ENCODE assay signal across 9 cellular contexts in the genomic region with DNA sequence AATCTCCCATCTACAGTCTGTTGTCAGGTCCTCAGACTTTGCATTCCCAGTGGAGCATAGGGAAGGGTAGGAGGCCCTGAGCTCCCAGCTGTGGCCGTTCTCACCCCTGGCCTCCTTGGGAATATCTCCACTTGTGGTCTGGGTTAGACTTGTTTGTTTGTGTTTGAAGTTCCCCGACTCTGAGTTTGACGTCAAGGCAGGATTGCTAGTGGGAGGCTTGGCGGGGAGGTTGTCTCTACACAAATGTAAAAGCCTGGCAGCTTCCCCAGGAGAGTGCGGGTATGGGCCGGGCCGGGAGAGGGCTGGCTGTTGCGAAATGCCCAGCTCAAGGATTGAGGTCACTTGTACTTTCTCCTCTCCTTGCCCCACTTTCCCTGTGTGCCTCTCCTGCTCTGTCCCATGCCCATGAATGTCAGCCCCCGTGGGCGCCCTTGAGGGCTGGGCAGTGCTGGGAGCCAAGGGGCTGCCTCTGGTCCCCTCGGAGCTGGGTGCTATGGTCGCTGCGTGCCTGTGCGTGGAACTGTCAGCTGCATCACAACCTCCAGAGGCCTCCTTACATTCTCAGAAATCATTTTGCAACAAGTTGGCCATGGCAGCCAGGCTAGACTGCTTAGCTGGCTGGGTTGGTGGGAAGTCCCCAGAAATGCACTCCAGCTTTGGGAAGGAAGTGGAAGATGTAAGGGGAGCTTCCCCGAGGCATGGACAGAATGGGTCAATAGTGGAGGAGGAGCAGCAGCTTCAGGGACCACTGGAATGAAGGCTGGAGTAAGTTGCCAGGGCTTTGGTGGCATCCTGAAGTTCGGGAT.
A peak's percentile ranks its signal among the peaks of the same experiment; 100 is the strongest.
DNase-seq lines count a peak whose midpoint lies in the region; ATAC-seq and TF ChIP-seq lines count a peak whose summit lies in the region.
"Had no signal": no experiment of that assay in that cellular context is flagged by ENCODE, and none has a peak within 500 bp of the region (broad histone marks: within the 10 kb centered on the region; RNA-seq: fewer than 3 reads in every experiment).

No MANE protein-coding gene starts in this region.

- no peak for DNase-seq in activated naive CD4-positive, alpha-beta T cell treated with anti-CD3 and anti-CD28 coated beads, Interleukin-2, amount 10 ng/mL, durations not matched to agents 7 days and 5 days
- no peak for DNase-seq in activated naive CD4-positive, alpha-beta T cell treated with anti-CD3 and anti-CD28 coated beads, Interleukin-2, amount 50 U/mL, for 16 hours
- peak; percentile 75 for DNase-seq in colonic mucosa
- DNase-seq in mesenchymal stem cell, result peak; percentile 100
- DNase-seq in NCI-H1105 treated with DMSO at 0.1 percent for 48 hours (lab: John Stamatoyannopoulos, UW), result no peak

- H3K36me3 Mint-ChIP-seq in activated naive CD4-positive, alpha-beta T cell treated with anti-CD3 and anti-CD28 coated beads, Interleukin-2, amount 10 ng/mL, durations not matched to agents 7 days and 5 days, result peaks cover under 1% of the 10 kb centered on the region

- H3K36me3 ChIP-seq in colonic mucosa (no peaks in the 10 kb centered on the region), mesenchymal stem cell (ENCODE audit: control insufficient read depth in 1 of 2, insufficient read depth in 2 of 2, low read depth in 1 of 2, low read length in 2 of 2) (peaks cover 0 to 2% of the 10 kb centered on the region in 2 experiments), urinary bladder (ENCODE audit: insufficient read depth) (no peaks in the 10 kb centered on the region)

- no peak overlapping the region for H3K4me3 ChIP-seq in colonic mucosa
- peak overlapping the region in 1 of 2 experiments; percentile 56 for H3K4me3 ChIP-seq in mesenchymal stem cell (ENCODE audit: insufficient read depth in 1 of 2, low read depth in 1 of 2, low read length in 2 of 2)
- no peak overlapping the region for H3K4me3 ChIP-seq in urinary bladder (ENCODE audit: low read depth, low read length)

- no peaks in the 10 kb centered on the region for H3K9me3 Mint-ChIP-seq in activated naive CD4-positive, alpha-beta T cell treated with anti-CD3 and anti-CD28 coated beads, Interleukin-2, amount 10 ng/mL, durations not matched to agents 7 days and 5 days

- H2BK120ac ChIP-seq in mesenchymal stem cell (ENCODE audit: low read depth, low read length), result no peak overlapping the region

- 49% methylated on average over 16 of the region's 16 CpGs for WGBS in mesenchymal stem cell
- 47% methylated on average over 16 of the region's 16 CpGs for WGBS in urinary bladder

- no peak overlapping the region for H3K4me2 ChIP-seq in mesenchymal stem cell (ENCODE audit: low read length, poor library complexity, severe bottlenecking)

- peak overlapping the region; percentile 50 for H3K27ac Mint-ChIP-seq in activated naive CD4-positive, alpha-beta T cell treated with anti-CD3 and anti-CD28 coated beads, Interleukin-2, amount 10 ng/mL, durations not matched to agents 7 days and 5 days

- no peak overlapping the region for H2AFZ ChIP-seq in mesenchymal stem cell (ENCODE audit: low read depth, low read length)

- H3K4ac ChIP-seq in mesenchymal stem cell (ENCODE audit: low read depth in 1 of 2, low read length in 2 of 2), result no peak overlapping the region

- peak overlapping the region; percentile 30 for H4K8ac ChIP-seq in mesenchymal stem cell (ENCODE audit: low read length)

- no peak overlapping the region for H3K23ac ChIP-seq in mesenchymal stem cell (ENCODE audit: low read length in 2 of 2)

- no peak overlapping the region for H2BK5ac ChIP-seq in mesenchymal stem cell (ENCODE audit: low read depth, low read length, poor library complexity, severe bottlenecking)

- H4K91ac ChIP-seq in mesenchymal stem cell (ENCODE audit: low read length), result peak overlapping the region; percentile 44

- H3K9ac ChIP-seq in colonic mucosa (ENCODE audit: low read depth in 2 of 2, low read length in 2 of 2), result peak overlapping the region in 1 of 2 donors; percentile 27
- peak overlapping the region; percentile 46 for H3K9ac ChIP-seq in mesenchymal stem cell (ENCODE audit: low read length)

- H3K27ac ChIP-seq in colonic mucosa (peak overlapping the region; percentile 67), mesenchymal stem cell (ENCODE audit: low read length, poor library complexity, severe bottlenecking) (peak overlapping the region; percentile 2), urinary bladder (ENCODE audit: low read depth) (peak overlapping the region; percentile 32)
- H3K27ac ChIP-seq: epithelial cell of prostate had no signal

- H3K4me3 Mint-ChIP-seq in activated naive CD4-positive, alpha-beta T cell treated with anti-CD3 and anti-CD28 coated beads, Interleukin-2, amount 10 ng/mL, durations not matched to agents 7 days and 5 days, result no peak overlapping the region

- CTCF ChIA-PET in activated naive CD4-positive, alpha-beta T cell treated with anti-CD3 and anti-CD28 coated beads, Interleukin-2, amount 10 ng/mL, durations not matched to agents 7 days and 5 days (lab: Charles Lee), result interaction anchor here (1.2 kb wide), 1 partner anchor 28 kb away, joined by 3 read pairs; no protein-coding TSS in a partner anchor

- peak overlapping the region in 1 of 2 experiments; percentile 67 for H3K18ac ChIP-seq in mesenchymal stem cell (ENCODE audit: low read depth in 1 of 2, low read length in 2 of 2)

- H3K79me1 ChIP-seq in mesenchymal stem cell (replicated peaks; ENCODE audit: low read length, poor library complexity, severe bottlenecking), result peaks cover 27% of the 10 kb centered on the region

- H3K4me1 ChIP-seq in colonic mucosa, result peaks cover 8% of the 10 kb centered on the region
- peaks cover 55% of the 10 kb centered on the region for H3K4me1 ChIP-seq in mesenchymal stem cell (ENCODE audit: control insufficient read depth, insufficient read depth, low read depth, low read length)
- H3K4me1 ChIP-seq in urinary bladder (ENCODE audit: insufficient read depth), result no peaks in the 10 kb centered on the region

- H3K9me3 ChIP-seq in colonic mucosa, result no peaks in the 10 kb centered on the region
- no peaks in the 10 kb centered on the region for H3K9me3 ChIP-seq in mesenchymal stem cell (ENCODE audit: control insufficient read depth, low read length)

- H3K4me1 Mint-ChIP-seq in activated naive CD4-positive, alpha-beta T cell treated with anti-CD3 and anti-CD28 coated beads, Interleukin-2, amount 10 ng/mL, durations not matched to agents 7 days and 5 days, result peaks cover 75% of the 10 kb centered on the region

- H3K27me3 Mint-ChIP-seq in activated naive CD4-positive, alpha-beta T cell treated with anti-CD3 and anti-CD28 coated beads, Interleukin-2, amount 10 ng/mL, durations not matched to agents 7 days and 5 days, result no peaks in the 10 kb centered on the region

- intact Hi-C loops in colonic mucosa (cut with DNase I), result no loop called here

- H2AK5ac ChIP-seq in mesenchymal stem cell (ENCODE audit: low read length, severe bottlenecking), result no peak overlapping the region

- no peak for TF ChIP-seq CTCF in colonic mucosa (IDR thresholded peaks at IDR 0.05)

- ATAC-seq in GM21576 (IDR thresholded peaks at IDR 0.05; ENCODE audit: unreplicated experiment) (no peak), HG02970 (IDR thresholded peaks at IDR 0.05; ENCODE audit: low FRiP score, unreplicated experiment) (no peak)

- no peak overlapping the region for H2BK15ac ChIP-seq in mesenchymal stem cell (ENCODE audit: low read depth, poor library complexity, severe bottlenecking)

- H2BK12ac ChIP-seq in mesenchymal stem cell (ENCODE audit: low read length in 2 of 2), result peak overlapping the region in 1 of 2 experiments; percentile 47

- H3K14ac ChIP-seq in mesenchymal stem cell (ENCODE audit: low read length in 2 of 2), result peak overlapping the region in 1 of 2 experiments; percentile 0

- H3K27me3 ChIP-seq in colonic mucosa (no peaks in the 10 kb centered on the region), mesenchymal stem cell (ENCODE audit: control insufficient read depth in 1 of 2, insufficient read depth in 1 of 2, low read length in 2 of 2) (peaks cover 0 to 3% of the 10 kb centered on the region in 2 experiments)

Comparison
In these comparisons a context has a peak if more than half of its experiments do, and no peak if none do; other contexts are left out.
1. DNase-seq: peak in colonic mucosa (single experiment) and mesenchymal stem cell (single experiment); none in activated naive CD4-positive, alpha-beta T cell treated with anti-CD3 and anti-CD28 coated beads, Interleukin-2, amount 10 ng/mL, durations not matched to agents 7 days and 5 days (single experiment), activated naive CD4-positive, alpha-beta T cell treated with anti-CD3 and anti-CD28 coated beads, Interleukin-2, amount 50 U/mL, for 16 hours (single experiment) and NCI-H1105 treated with DMSO at 0.1 percent for 48 hours (single experiment).
2. H3K27ac ChIP-seq: peak in every context shown above with its lines; median percentile 67 in colonic mucosa; 32 in urinary bladder; 2 in mesenchymal stem cell.